Comparison of ENCODE assay signal across 1 cellular context in the genomic region with DNA sequence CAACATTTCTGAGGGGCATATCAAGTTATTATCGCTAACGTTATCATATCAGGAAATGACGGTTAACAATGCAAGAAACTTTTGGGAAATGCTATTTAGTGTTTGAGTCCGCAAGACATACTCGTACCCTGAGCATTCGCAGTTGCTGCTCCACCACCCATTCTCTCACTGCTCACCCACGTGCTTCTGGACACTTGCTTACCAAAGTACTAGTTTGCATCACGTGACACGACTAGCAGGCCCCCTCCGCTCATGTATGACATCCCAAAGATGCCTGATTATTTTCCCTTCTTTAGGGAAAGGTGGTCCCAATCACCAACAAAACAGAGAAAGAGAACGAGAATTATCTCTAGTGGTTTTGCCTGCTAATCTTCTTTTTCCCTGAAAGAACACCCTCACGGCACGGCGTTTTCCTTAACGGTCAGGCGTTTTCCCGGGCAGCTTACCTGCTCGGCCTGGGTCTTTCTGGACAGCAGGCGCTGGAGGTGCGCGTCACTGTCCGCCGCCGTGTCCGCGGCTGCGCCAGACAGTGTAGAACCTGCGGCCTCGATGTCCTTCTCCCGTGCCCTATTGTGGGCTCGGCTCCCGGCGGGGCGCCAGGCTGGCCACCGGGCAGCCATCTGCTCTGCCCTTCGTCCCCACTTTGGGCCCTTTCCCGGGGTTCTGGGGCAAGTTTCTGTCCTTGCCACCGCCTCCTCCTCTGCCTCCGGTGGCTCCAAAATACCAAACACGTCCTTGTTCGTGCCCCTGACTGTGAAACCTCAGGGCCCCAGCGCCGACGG.
TF ChIP-seq lines count a peak whose summit lies in the region.

Gene SUPV3L1, plus strand, starts transcription at position 492 of the 782 bp plus-strand sequence. Its CDS starts 58 bp downstream, at position 550.

TF ChIP-seq in HepG2, 621 proteins besides CTCF, POLR2A, EP300 and RAD21 (continued from another document and continues in another):
- TF ChIP-seq NR0B2 (CRISPR knock-in tag; IDR thresholded peaks at IDR 0.05) (no peak), ZNF776 (CRISPR knock-in tag; IDR thresholded peaks at IDR 0.05) (no peak), ZNF180 (CRISPR knock-in tag; IDR thresholded peaks at IDR 0.05; ENCODE audit: borderline replicate concordance, low read depth) (no peak), ZNF850 (CRISPR knock-in tag; conservative IDR thresholded peaks at IDR 0.05) (no peak), TP53 (CRISPR knock-in tag; conservative IDR thresholded peaks at IDR 0.05) (0 out of 2 replicates have a peak, but pooled peaks have one; percentile 55), ZNF263 (CRISPR knock-in tag; IDR thresholded peaks at IDR 0.05) (peak; percentile 12; the same call in 1 of the 2 replicates), KDM3A (CRISPR knock-in tag; IDR thresholded peaks at IDR 0.05; ENCODE audit: low read depth) (0 out of 2 replicates have a peak, but pooled peaks have one; percentile 33), ZNF629 (CRISPR knock-in tag; conservative IDR thresholded peaks at IDR 0.05) (no peak), ZNF788 (CRISPR knock-in tag; IDR thresholded peaks at IDR 0.05; ENCODE audit: borderline replicate concordance) (peak; percentile 89), ZMYM2 (CRISPR knock-in tag; IDR thresholded peaks at IDR 0.05) (no peak), NBN (conservative IDR thresholded peaks at IDR 0.05) (no peak), ZNF124 (CRISPR knock-in tag; IDR thresholded peaks at IDR 0.05) (no peak), MXI1 (IDR thresholded peaks at IDR 0.05; ENCODE audit: borderline replicate concordance, low read depth, low read length) (peak; percentile 99), TFE3 (CRISPR knock-in tag; IDR thresholded peaks at IDR 0.05) (peak; percentile 93), SIX4 (CRISPR knock-in tag; IDR thresholded peaks at IDR 0.05) (peak; percentile 3; the same call in 1 of the 2 replicates), ZNF280D (CRISPR knock-in tag; IDR thresholded peaks at IDR 0.05) (no peak), ZKSCAN1 (IDR thresholded peaks at IDR 0.05; ENCODE audit: low read length) (no peak), ZNF205 (CRISPR knock-in tag; IDR thresholded peaks at IDR 0.05) (no peak; the same call in 1 of the 2 replicates), ATF1 (CRISPR knock-in tag; IDR thresholded peaks at IDR 0.05) (peak; percentile 99), SRY (CRISPR knock-in tag; IDR thresholded peaks at IDR 0.05) (no peak), PBX2 (CRISPR knock-in tag; IDR thresholded peaks at IDR 0.05) (no peak), HBP1 (CRISPR knock-in tag; IDR thresholded peaks at IDR 0.05; ENCODE audit: low read depth) (peak; percentile 88), HOXA7 (CRISPR knock-in tag; IDR thresholded peaks at IDR 0.05) (no peak), TBP (CRISPR knock-in tag; IDR thresholded peaks at IDR 0.05) (no peak), PCBP1 (IDR thresholded peaks at IDR 0.05; ENCODE audit: borderline replicate concordance, low read depth, low read length) (peak; percentile 87; the same call in 1 of the 2 replicates), ZNF264 (CRISPR knock-in tag; IDR thresholded peaks at IDR 0.05) (no peak), MAZ (IDR thresholded peaks at IDR 0.05; ENCODE audit: borderline replicate concordance, low read depth, low read length) (no peak), MAZ (CRISPR knock-in tag; IDR thresholded peaks at IDR 0.05; ENCODE audit: low read depth) (peak; percentile 73), RXRB (CRISPR knock-in tag; IDR thresholded peaks at IDR 0.05; ENCODE audit: borderline replicate concordance) (no peak), DR1 (CRISPR knock-in tag; IDR thresholded peaks at IDR 0.05) (no peak), ZNF777 (CRISPR knock-in tag; IDR thresholded peaks at IDR 0.05) (peak; percentile 78), TERF1 (CRISPR knock-in tag; IDR thresholded peaks at IDR 0.05) (no peak), ZFY (CRISPR knock-in tag; IDR thresholded peaks at IDR 0.05) (peak; percentile 92), SOX6 (IDR thresholded peaks at IDR 0.05) (no peak), SOX6 (CRISPR knock-in tag; IDR thresholded peaks at IDR 0.05) (no peak), ADNP (CRISPR knock-in tag; IDR thresholded peaks at IDR 0.05) (no peak), CBX5 (CRISPR knock-in tag; IDR thresholded peaks at IDR 0.05; ENCODE audit: borderline replicate concordance) (peak; percentile 15; the same call in 1 of the 2 replicates), ZNF790 (CRISPR knock-in tag; IDR thresholded peaks at IDR 0.05; ENCODE audit: borderline replicate concordance) (peak; percentile 42; the same call in 1 of the 2 replicates), MAFG (CRISPR knock-in tag; IDR thresholded peaks at IDR 0.05) (no peak), ZNF282 (IDR thresholded peaks at IDR 0.05; ENCODE audit: partially characterized antibody) (no peak), ZMAT3 (CRISPR knock-in tag; conservative IDR thresholded peaks at IDR 0.05) (0 out of 2 replicates have a peak, but pooled peaks have one; percentile 50)
- TF ChIP-seq, protein P1, sequence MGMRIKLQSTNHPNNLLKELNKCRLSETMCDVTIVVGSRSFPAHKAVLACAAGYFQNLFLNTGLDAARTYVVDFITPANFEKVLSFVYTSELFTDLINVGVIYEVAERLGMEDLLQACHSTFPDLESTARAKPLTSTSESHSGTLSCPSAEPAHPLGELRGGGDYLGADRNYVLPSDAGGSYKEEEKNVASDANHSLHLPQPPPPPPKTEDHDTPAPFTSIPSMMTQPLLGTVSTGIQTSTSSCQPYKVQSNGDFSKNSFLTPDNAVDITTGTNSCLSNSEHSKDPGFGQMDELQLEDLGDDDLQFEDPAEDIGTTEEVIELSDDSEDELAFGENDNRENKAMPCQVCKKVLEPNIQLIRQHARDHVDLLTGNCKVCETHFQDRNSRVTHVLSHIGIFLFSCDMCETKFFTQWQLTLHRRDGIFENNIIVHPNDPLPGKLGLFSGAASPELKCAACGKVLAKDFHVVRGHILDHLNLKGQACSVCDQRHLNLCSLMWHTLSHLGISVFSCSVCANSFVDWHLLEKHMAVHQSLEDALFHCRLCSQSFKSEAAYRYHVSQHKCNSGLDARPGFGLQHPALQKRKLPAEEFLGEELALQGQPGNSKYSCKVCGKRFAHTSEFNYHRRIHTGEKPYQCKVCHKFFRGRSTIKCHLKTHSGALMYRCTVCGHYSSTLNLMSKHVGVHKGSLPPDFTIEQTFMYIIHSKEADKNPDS (CRISPR knock-in tag; IDR thresholded peaks at IDR 0.05), result 0 out of 2 replicates have a peak, but pooled peaks have one; percentile 25
- TF ChIP-seq, protein P2, sequence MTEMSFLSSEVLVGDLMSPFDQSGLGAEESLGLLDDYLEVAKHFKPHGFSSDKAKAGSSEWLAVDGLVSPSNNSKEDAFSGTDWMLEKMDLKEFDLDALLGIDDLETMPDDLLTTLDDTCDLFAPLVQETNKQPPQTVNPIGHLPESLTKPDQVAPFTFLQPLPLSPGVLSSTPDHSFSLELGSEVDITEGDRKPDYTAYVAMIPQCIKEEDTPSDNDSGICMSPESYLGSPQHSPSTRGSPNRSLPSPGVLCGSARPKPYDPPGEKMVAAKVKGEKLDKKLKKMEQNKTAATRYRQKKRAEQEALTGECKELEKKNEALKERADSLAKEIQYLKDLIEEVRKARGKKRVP (CRISPR knock-in tag; IDR thresholded peaks at IDR 0.05), result peak in 1 of 2 experiments; percentile 65; a peak in 2 of 4 replicates
- TF ChIP-seq, protein P3, sequence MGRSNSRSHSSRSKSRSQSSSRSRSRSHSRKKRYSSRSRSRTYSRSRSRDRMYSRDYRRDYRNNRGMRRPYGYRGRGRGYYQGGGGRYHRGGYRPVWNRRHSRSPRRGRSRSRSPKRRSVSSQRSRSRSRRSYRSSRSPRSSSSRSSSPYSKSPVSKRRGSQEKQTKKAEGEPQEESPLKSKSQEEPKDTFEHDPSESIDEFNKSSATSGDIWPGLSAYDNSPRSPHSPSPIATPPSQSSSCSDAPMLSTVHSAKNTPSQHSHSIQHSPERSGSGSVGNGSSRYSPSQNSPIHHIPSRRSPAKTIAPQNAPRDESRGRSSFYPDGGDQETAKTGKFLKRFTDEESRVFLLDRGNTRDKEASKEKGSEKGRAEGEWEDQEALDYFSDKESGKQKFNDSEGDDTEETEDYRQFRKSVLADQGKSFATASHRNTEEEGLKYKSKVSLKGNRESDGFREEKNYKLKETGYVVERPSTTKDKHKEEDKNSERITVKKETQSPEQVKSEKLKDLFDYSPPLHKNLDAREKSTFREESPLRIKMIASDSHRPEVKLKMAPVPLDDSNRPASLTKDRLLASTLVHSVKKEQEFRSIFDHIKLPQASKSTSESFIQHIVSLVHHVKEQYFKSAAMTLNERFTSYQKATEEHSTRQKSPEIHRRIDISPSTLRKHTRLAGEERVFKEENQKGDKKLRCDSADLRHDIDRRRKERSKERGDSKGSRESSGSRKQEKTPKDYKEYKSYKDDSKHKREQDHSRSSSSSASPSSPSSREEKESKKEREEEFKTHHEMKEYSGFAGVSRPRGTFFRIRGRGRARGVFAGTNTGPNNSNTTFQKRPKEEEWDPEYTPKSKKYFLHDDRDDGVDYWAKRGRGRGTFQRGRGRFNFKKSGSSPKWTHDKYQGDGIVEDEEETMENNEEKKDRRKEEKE (IDR thresholded peaks at IDR 0.05), result no peak
- TF ChIP-seq, protein P4, sequence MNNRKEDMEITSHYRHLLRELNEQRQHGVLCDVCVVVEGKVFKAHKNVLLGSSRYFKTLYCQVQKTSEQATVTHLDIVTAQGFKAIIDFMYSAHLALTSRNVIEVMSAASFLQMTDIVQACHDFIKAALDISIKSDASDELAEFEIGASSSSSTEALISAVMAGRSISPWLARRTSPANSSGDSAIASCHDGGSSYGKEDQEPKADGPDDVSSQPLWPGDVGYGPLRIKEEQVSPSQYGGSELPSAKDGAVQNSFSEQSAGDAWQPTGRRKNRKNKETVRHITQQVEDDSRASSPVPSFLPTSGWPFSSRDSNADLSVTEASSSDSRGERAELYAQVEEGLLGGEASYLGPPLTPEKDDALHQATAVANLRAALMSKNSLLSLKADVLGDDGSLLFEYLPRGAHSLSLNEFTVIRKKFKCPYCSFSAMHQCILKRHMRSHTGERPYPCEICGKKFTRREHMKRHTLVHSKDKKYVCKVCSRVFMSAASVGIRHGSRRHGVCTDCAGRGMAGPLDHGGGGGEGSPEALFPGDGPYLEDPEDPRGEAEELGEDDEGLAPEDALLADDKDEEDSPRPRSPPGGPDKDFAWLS (CRISPR knock-in tag; IDR thresholded peaks at IDR 0.05; ENCODE audit: borderline replicate concordance), result no peak
